Comparison of ENCODE assay signal across 23 cellular contexts in the genomic region with DNA sequence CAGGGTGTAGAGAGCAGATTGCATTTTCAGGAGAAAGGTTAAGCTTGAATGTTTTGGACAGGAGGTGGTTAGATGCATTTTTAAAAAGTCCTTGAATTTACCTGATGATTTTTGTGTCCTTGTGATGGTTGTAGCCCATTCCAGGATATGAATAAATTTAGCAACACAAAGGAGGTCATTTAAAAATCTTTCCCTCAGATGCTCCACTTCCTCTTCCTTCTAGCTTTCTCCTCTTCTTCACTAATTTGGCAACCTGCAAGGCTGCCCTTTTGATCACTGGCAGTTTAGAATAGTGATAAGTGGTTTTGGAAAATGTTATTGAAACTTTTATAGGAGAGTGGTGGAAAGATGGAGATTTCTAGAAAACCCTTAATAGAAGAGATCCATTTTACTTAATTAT.
"Had no signal": no experiment of that assay in that cellular context is flagged by ENCODE, and none has a peak within 500 bp of the region (broad histone marks: within the 10 kb centered on the region; RNA-seq: fewer than 3 reads in every experiment).

No MANE protein-coding gene starts in this region.

- H3K4me1 ChIP-seq: SJCRH30 had no signal

- H3K9me3 ChIP-seq: Peyer's patch, SJCRH30 had no signal

- H3K27me3 ChIP-seq: Peyer's patch, SJCRH30 had no signal

- H3K27ac ChIP-seq: HL-60, PC-9, Peyer's patch, SJCRH30 had no signal

- H3K36me3 ChIP-seq: Peyer's patch, SJCRH30 had no signal

- DNase-seq: KBM-7, MV-4-11, NCI-H1048, NCI-H1105, NCI-H1417, NCI-H1436 treated with DMSO at 0.1 percent for 48 hours, NCI-H1694, NCI-H187 treated with DMSO at 0.1 percent for 48 hours, NCI-H2081, NCI-H2107, NCI-H2227 treated with DMSO at 0.1 percent for 48 hours, NCI-H524, NCI-H526 treated with DMSO at 0.1 percent for 48 hours, NCI-H748 treated with DMSO at 0.1 percent for 48 hours, OCI-M1, PC-9, Peyer's patch, SHP77 treated with DMSO at 0.1 percent for 48 hours, SJCRH30, T-helper 1 cell had no signal

- H3K4me3 ChIP-seq: PC-9, Peyer's patch, SJCRH30 had no signal

- ATAC-seq: Right ventricle myocardium inferior, SK-N-SH treated with all-trans-retinoic acid at 6 μM for 48 hours had no signal
